12 cellular contexts compared by ENCODE assay signal in genomic region chr11:72776844-72777754, GRCh38. TPM values are rescaled to one million over a fixed set of nuclear protein-coding genes. Genes with fewer than 3 reads are reported as not detected.
DNase-seq lines count a peak whose midpoint lies in the region; ATAC-seq and TF ChIP-seq lines count a peak whose summit lies in the region.
"Had no signal": no experiment of that assay in that cellular context is flagged by ENCODE, and none has a peak within 500 bp of the region (broad histone marks: within the 10 kb centered on the region; RNA-seq: fewer than 3 reads in every experiment).

No MANE protein-coding gene starts in this region.

- TF ChIP-seq POLR2A in body of pancreas (IDR thresholded peaks at IDR 0.05) (peak in 2 of 3 donors; percentile 32 to 51), gastrocnemius medialis (IDR thresholded peaks at IDR 0.05) (no peak)

- H3K27ac ChIP-seq in body of pancreas (peak overlapping the region; percentile 84 to 97 (median 92)), gastrocnemius medialis (peak overlapping the region; percentile 50 to 57 (median 54))

- H3K4me1 ChIP-seq in body of pancreas (peaks cover 93% of the 10 kb centered on the region), gastrocnemius medialis (peaks cover 31 to 40% of the 10 kb centered on the region in 2 donors)

- TF ChIP-seq CTCF in body of pancreas (IDR thresholded peaks at IDR 0.05), result peak in 1 of 7 experiments; percentile 4
- TF ChIP-seq CTCF in gastrocnemius medialis (IDR thresholded peaks at IDR 0.05 in 4 of 5, conservative IDR thresholded peaks at IDR 0.05 in 1 of 5), result no peak

- 7 to 10% methylated on average over 2 to 7 of the region's 7 CpGs for WGBS in body of pancreas, 2 donors

- ATAC-seq in body of pancreas, result peak; percentile 52
- no peak for ATAC-seq in gastrocnemius medialis
- ATAC-seq in HG03095 (IDR thresholded peaks at IDR 0.05; ENCODE audit: unreplicated experiment), result no peak
- ATAC-seq in GM21528 (IDR thresholded peaks at IDR 0.05; ENCODE audit: low FRiP score, unreplicated experiment), result no peak

- H3K4me3 ChIP-seq in body of pancreas (no peak overlapping the region), gastrocnemius medialis (no peak overlapping the region)

- no peaks in the 10 kb centered on the region for H3K9me3 ChIP-seq in body of pancreas
- H3K9me3 ChIP-seq in gastrocnemius medialis, result no peaks in the 10 kb centered on the region

- H3K36me3 ChIP-seq in body of pancreas (replicated peaks in 1 of 2; ENCODE audit: insufficient read depth in 1 of 2, low read depth in 2 of 2), result no peaks in the 10 kb centered on the region
- no peaks in the 10 kb centered on the region for H3K36me3 ChIP-seq in gastrocnemius medialis

- in situ Hi-C loops in gastrocnemius medialis (cut with MboI; ENCODE audit: low sequenced_read_pairs in 4 of 4), result no loop called here

- no peaks in the 10 kb centered on the region for H3K27me3 ChIP-seq in body of pancreas
- H3K27me3 ChIP-seq in gastrocnemius medialis, result no peaks in the 10 kb centered on the region

- intact Hi-C loops in body of pancreas (cut with DNase I), result no loop called here
- intact Hi-C loops in gastrocnemius medialis (cut with DNase I; ENCODE audit: low total_unique reads), result no loop called here

- DNase-seq in ELF-1 (ENCODE audit: low read depth, low spot score) (peak; percentile 53), body of pancreas (peak; percentile 76 to 89 (median 87)), islet precursor cell (peak; percentile 85), gastrocnemius medialis (peak in 1 of 2 donors; percentile 47), SIG-M5 (lab: John Stamatoyannopoulos, UW) (no peak)
- DNase-seq in activated CD8-positive, alpha-beta memory T cell treated with anti-CD3 and anti-CD28 coated beads, Interleukin-2, amount 50 U/mL, for 48 hours, result no peak
- DNase-seq: activated CD4-positive, alpha-beta memory T cell treated with anti-CD3 and anti-CD28 coated beads, Interleukin-2, amount 10 ng/mL, durations not matched to agents 7 days and 5 days; CD4-positive, alpha-beta memory T cell; NCI-H226; stimulated activated CD4-positive, alpha-beta T cell treated with anti-CD3 and anti-CD28 coated beads, Interleukin-4, amount 100 ng/mL, for 1 hour had no signal

RNA-seq across cellular contexts. Expression of gene STARD10, which starts 16.7 kb away (rescaled TPM):
- total RNA-seq in body of pancreas (100 to 1,000 TPM; 122 to 209 TPM), gastrocnemius medialis (100 to 1,000 TPM in 1 of 4 donors, 10 to 100 TPM in 3; 39.1 to 103 (median 71.1) TPM)

RNA-seq across cellular contexts. Expression of gene ARAP1, which starts 24.9 kb away (rescaled TPM):
- total RNA-seq in body of pancreas (100 to 1,000 TPM in 1 of 2 donors, 10 to 100 TPM in 1; 63.3 to 208 TPM), gastrocnemius medialis (10 to 100 TPM; 18.3 to 52.0 (median 26.0) TPM)

RNA-seq across cellular contexts. Expression of gene ATG16L2, which starts 37.1 kb away (rescaled TPM):
- total RNA-seq in body of pancreas (10 to 100 TPM; 27.5 to 28.3 TPM), gastrocnemius medialis (1 to 10 TPM; 3.1 to 8.1 (median 4.3) TPM)

Comparison
In these comparisons a context has a peak if more than half of its experiments do, and no peak if none do; other contexts are left out.
1. DNase-seq: peak in ELF-1 (single experiment), body of pancreas (4 of 4) and islet precursor cell (single experiment); none in SIG-M5 (single experiment) and activated CD8-positive, alpha-beta memory T cell treated with anti-CD3 and anti-CD28 coated beads, Interleukin-2, amount 50 U/mL, for 48 hours (single experiment).
2. POLR2A ChIP-seq: peak in body of pancreas (2 of 3); none in gastrocnemius medialis (0 of 2).